Comparison of ENCODE assay signal across 33 cellular contexts in the genomic region with DNA sequence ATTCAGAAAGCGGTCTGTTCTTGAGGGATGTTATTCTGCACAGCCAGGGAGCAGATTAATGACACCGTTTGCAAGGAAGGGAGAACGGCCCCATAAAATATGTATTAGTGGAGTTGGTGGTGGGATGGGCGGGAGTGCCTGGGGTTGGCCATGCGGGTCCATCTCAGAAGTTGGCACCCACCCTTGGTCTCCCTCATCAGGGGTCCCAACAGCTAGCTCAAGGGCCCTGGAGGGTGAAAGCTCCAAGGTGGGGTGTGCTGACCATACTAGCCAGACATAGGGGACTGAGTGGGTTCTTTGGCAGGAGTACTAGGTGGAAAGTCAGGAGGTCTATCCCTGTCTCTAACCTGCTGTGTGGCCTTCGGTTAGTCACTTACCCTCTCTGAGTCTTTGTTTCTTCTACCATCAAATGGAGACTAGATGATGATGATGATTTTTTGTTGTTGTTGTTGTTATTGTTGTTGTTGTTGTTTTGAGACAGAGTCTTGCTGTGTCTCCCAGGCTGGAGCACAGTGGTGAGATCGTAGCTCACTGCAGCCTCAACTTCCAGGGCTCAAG.
"Had no signal": no experiment of that assay in that cellular context is flagged by ENCODE, and none has a peak within 500 bp of the region (broad histone marks: within the 10 kb centered on the region; RNA-seq: fewer than 3 reads in every experiment).

No MANE protein-coding gene starts in this region.

- H3K4me3 ChIP-seq: colonic mucosa, esophagus squamous epithelium, gastroesophageal sphincter, heart right ventricle had no signal

- H3K36me3 Mint-ChIP-seq: activated naive CD8-positive, alpha-beta T cell had no signal

- FAIRE-seq: astrocyte, endothelial cell of umbilical vein had no signal

- H3K9me3 ChIP-seq: colonic mucosa, esophagus squamous epithelium, gastroesophageal sphincter, heart right ventricle had no signal

- H3K9me3 Mint-ChIP-seq: activated B cell treated with CpG ODN at 0.5 μM for 24 hours; activated CD8-positive, alpha-beta T cell treated with anti-CD3 and anti-CD28 coated beads for 36 hours; activated T-helper 1 cell treated with anti-CD3 and anti-CD28 coated beads, Interleukin-12 subunit alpha, Interleukin-12 subunit beta, Interleukin-2, Interleukin-4 antibody, amounts not matched to agents 30 ng/mL and 10 ng/mL and 1 ng/mL, durations not matched to agents 14 hours and 24 hours and 36 hours; activated T-helper 2 cell treated with anti-CD3 and anti-CD28 coated beads, Interferon-gamma antibody, Interleukin-2, Interleukin-4, amounts not matched to agents 10 μg/mL and 5 μg/mL and 100 μg/mL, durations not matched to agents 14 hours and 24 hours and 36 hours; T-helper 2 cell treated with Interferon-gamma antibody and Interleukin-4, amounts not matched to agents 5 μg/mL and 100 μg/mL, for 36 hours had no signal

- H3K27ac Mint-ChIP-seq: activated B cell treated with CpG ODN at 0.5 μM for 24 hours; activated CD8-positive, alpha-beta T cell treated with anti-CD3 and anti-CD28 coated beads for 36 hours; activated naive CD8-positive, alpha-beta T cell; activated T-helper 1 cell treated with anti-CD3 and anti-CD28 coated beads, Interleukin-12 subunit alpha, Interleukin-12 subunit beta, Interleukin-2, Interleukin-4 antibody, amounts not matched to agents 30 ng/mL and 10 ng/mL and 1 ng/mL, durations not matched to agents 14 hours and 24 hours and 36 hours; activated T-helper 2 cell treated with anti-CD3 and anti-CD28 coated beads, Interferon-gamma antibody, Interleukin-2, Interleukin-4, amounts not matched to agents 10 μg/mL and 5 μg/mL and 100 μg/mL, durations not matched to agents 14 hours and 24 hours and 36 hours; T-helper 17 cell; T-helper 2 cell treated with Interferon-gamma antibody and Interleukin-4, amounts not matched to agents 5 μg/mL and 100 μg/mL, for 36 hours had no signal

- H3K36me3 ChIP-seq: brain microvascular endothelial cell, colonic mucosa, esophagus squamous epithelium, gastroesophageal sphincter, heart right ventricle, WERI-Rb-1 had no signal

- ATAC-seq: activated CD4-positive, CD25-positive, alpha-beta regulatory T cell treated with anti-CD3 and anti-CD28 coated beads, Interleukin-2, amount 50 U/mL, for 24 hours; activated CD8-positive, alpha-beta T cell treated with anti-CD3 and anti-CD28 coated beads for 36 hours; gastroesophageal sphincter; heart right ventricle; T-helper 17 cell had no signal

- DNase-seq: activated B cell treated with CpG ODN at 0.5 μM for 24 hours; activated CD4-positive, alpha-beta T cell treated with anti-CD3 and anti-CD28 coated beads for 48 hours; activated CD4-positive, alpha-beta T cell treated with anti-CD3 and anti-CD28 coated beads, Interleukin-2, amount 50 U/mL, for 1 hour; activated CD4-positive, alpha-beta T cell treated with anti-CD3 and anti-CD28 coated beads, Interleukin-2, amount 50 U/mL, for 48 hours; activated CD8-positive, alpha-beta memory T cell treated with anti-CD3 and anti-CD28 coated beads for 24 hours; activated CD8-positive, alpha-beta T cell treated with anti-CD3 and anti-CD28 coated beads for 36 hours; activated gamma-delta T cell treated with Interleukin-2 at 50 U/mL for 16 hours; activated naive CD4-positive, alpha-beta T cell treated with anti-CD3 and anti-CD28 coated beads, Interleukin-2, amount 50 U/mL, for 16 hours; activated naive CD4-positive, alpha-beta T cell treated with Interleukin-2 at 50 U/mL for 16 hours; activated T-cell treated with anti-CD3 and anti-CD28 coated beads, Interleukin-2, amount 50 U/mL, for 1 hour; activated T-cell treated with anti-CD3 and anti-CD28 coated beads, Interleukin-2, amount 50 U/mL, for 48 hours; amniotic stem cell; anterior cingulate cortex; brain microvascular endothelial cell; caudate nucleus; colonic mucosa; effector CD8-positive, alpha-beta T cell; esophagus squamous epithelium; foreskin melanocyte; heart right ventricle; T-helper 1 cell; T-helper 17 cell; T1000; WERI-Rb-1 had no signal

- H3K4me3 Mint-ChIP-seq: activated B cell treated with CpG ODN at 0.5 μM for 24 hours; activated CD8-positive, alpha-beta T cell treated with anti-CD3 and anti-CD28 coated beads for 36 hours; activated naive CD8-positive, alpha-beta T cell; activated T-helper 1 cell treated with anti-CD3 and anti-CD28 coated beads, Interleukin-12 subunit alpha, Interleukin-12 subunit beta, Interleukin-2, Interleukin-4 antibody, amounts not matched to agents 30 ng/mL and 10 ng/mL and 1 ng/mL, durations not matched to agents 14 hours and 24 hours and 36 hours; T-helper 17 cell; T-helper 2 cell treated with Interferon-gamma antibody and Interleukin-4, amounts not matched to agents 5 μg/mL and 100 μg/mL, for 36 hours had no signal

- H3K4me1 Mint-ChIP-seq: activated B cell treated with CpG ODN at 0.5 μM for 24 hours had no signal

- H3K4me1 ChIP-seq: colonic mucosa, gastroesophageal sphincter, heart right ventricle had no signal

- H3K27ac ChIP-seq: brain microvascular endothelial cell, colonic mucosa, epithelial cell of prostate, esophagus squamous epithelium, gastroesophageal sphincter, heart right ventricle, WERI-Rb-1 had no signal

- H3K27me3 ChIP-seq: brain microvascular endothelial cell, colonic mucosa had no signal
